ENCODE assay signal across 21 cellular contexts in the genomic region with DNA sequence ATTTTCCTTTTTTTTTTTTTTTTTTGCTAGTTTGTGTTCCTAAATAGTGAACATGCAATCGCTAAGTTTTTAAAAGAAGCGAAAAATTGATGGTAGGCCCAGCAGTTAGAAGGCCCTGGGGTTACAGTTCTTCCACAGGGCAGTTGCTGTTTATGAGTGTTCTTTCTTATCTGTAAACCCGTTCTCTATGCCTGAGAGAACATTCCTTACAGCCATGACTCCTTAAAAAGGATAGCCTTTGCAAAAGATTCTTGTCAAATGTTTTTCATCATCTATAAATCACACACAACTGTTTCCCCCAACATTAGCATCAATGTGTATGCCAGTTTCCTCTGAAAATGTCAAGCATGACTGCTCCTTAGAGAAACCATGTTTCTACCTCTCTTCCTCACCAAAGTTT. TPM values are rescaled to one million over a fixed set of nuclear protein-coding genes. Genes with fewer than 3 reads are reported as not detected.
"Had no signal": no experiment of that assay in that cellular context is flagged by ENCODE, and none has a peak within 500 bp of the region (broad histone marks: within the 10 kb centered on the region; RNA-seq: fewer than 3 reads in every experiment).

No MANE protein-coding gene starts in this region.

- H3K27ac ChIP-seq: adrenal gland, dorsolateral prefrontal cortex, esophagus squamous epithelium, left lung, ovary, prostate gland, thyroid gland had no signal

- H3K27me3 ChIP-seq: adrenal gland, colonic mucosa, esophagus squamous epithelium, heart left ventricle, ovary, right atrium auricular region, thyroid gland had no signal

- H3K4me3 Mint-ChIP-seq: activated CD4-positive, alpha-beta memory T cell treated with anti-CD3 and anti-CD28 coated beads, Interleukin-2, amount 10 ng/mL, durations not matched to agents 7 days and 5 days; activated CD4-positive, alpha-beta T cell treated with anti-CD3 and anti-CD28 coated beads, Interleukin-2, amount 10 ng/mL, durations not matched to agents 24 days and 14 days; activated naive CD4-positive, alpha-beta T cell treated with anti-CD3 and anti-CD28 coated beads, Interleukin-2, amount 50 U/mL, for 24 hours; central memory CD8-positive, alpha-beta T cell; effector memory CD8-positive, alpha-beta T cell; natural killer cell had no signal

- H3K27me3 Mint-ChIP-seq: activated naive CD4-positive, alpha-beta T cell treated with anti-CD3 and anti-CD28 coated beads, Interleukin-2, amount 50 U/mL, for 24 hours had no signal

- H3K36me3 Mint-ChIP-seq: activated naive CD4-positive, alpha-beta T cell treated with anti-CD3 and anti-CD28 coated beads, Interleukin-2, amount 50 U/mL, for 24 hours; natural killer cell had no signal

- H3K27ac Mint-ChIP-seq: activated CD4-positive, alpha-beta memory T cell treated with anti-CD3 and anti-CD28 coated beads, Interleukin-2, amount 10 ng/mL, durations not matched to agents 7 days and 5 days; activated CD4-positive, alpha-beta T cell treated with anti-CD3 and anti-CD28 coated beads, Interleukin-2, amount 10 ng/mL, durations not matched to agents 24 days and 14 days; activated naive CD4-positive, alpha-beta T cell treated with anti-CD3 and anti-CD28 coated beads, Interleukin-2, amount 50 U/mL, for 24 hours; effector memory CD8-positive, alpha-beta T cell; natural killer cell had no signal

- H3K9me3 Mint-ChIP-seq: activated CD4-positive, alpha-beta memory T cell treated with anti-CD3 and anti-CD28 coated beads, Interleukin-2, amount 10 ng/mL, durations not matched to agents 7 days and 5 days; activated naive CD4-positive, alpha-beta T cell treated with anti-CD3 and anti-CD28 coated beads, Interleukin-2, amount 50 U/mL, for 24 hours; central memory CD8-positive, alpha-beta T cell; effector memory CD8-positive, alpha-beta T cell; natural killer cell had no signal

- DNase-seq: activated CD4-positive, alpha-beta memory T cell treated with anti-CD3 and anti-CD28 coated beads, Interleukin-2, amount 10 ng/mL, durations not matched to agents 7 days and 5 days; activated CD4-positive, alpha-beta T cell treated with anti-CD3 and anti-CD28 coated beads, Interleukin-2, amount 10 ng/mL, durations not matched to agents 24 days and 14 days; activated effector memory CD4-positive, alpha-beta T cell treated with anti-CD3 and anti-CD28 coated beads, Interleukin-2, amount 50 U/mL, for 16 hours; adrenal gland; colonic mucosa; dorsolateral prefrontal cortex; effector memory CD8-positive, alpha-beta T cell; esophagus squamous epithelium; heart left ventricle; left lung; midbrain; natural killer cell; ovary; stimulated activated CD4-positive, alpha-beta T cell treated with anti-CD3 and anti-CD28 coated beads, Interleukin-4, amount 100 ng/mL, for 24 hours; stimulated activated naive CD8-positive, alpha-beta T cell treated with anti-CD3 and anti-CD28 coated beads, Interleukin-15, Interleukin-2, amounts not matched to agents 100 U/mL and 50 U/mL, for 24 hours; thyroid gland had no signal

- H3K36me3 ChIP-seq: adrenal gland, colonic mucosa, esophagus squamous epithelium, heart left ventricle, left lung, ovary, prostate gland, right atrium auricular region, thyroid gland had no signal

- H3K4me3 ChIP-seq: adrenal gland, colonic mucosa, dorsolateral prefrontal cortex, esophagus squamous epithelium, heart left ventricle, left lung, ovary, prostate gland, right atrium auricular region, thyroid gland had no signal

- H3K4me1 ChIP-seq: prostate gland, thyroid gland had no signal

- H3K9me3 ChIP-seq: adrenal gland, colonic mucosa, esophagus squamous epithelium, heart left ventricle, left lung, ovary, prostate gland, right atrium auricular region, thyroid gland had no signal

- ATAC-seq: activated CD4-positive, CD25-positive, alpha-beta regulatory T cell treated with anti-CD3 and anti-CD28 coated beads, Interleukin-2, amount 50 U/mL, for 24 hours; effector memory CD8-positive, alpha-beta T cell; left lung; natural killer cell; stimulated activated naive CD8-positive, alpha-beta T cell treated with anti-CD3 and anti-CD28 coated beads, Interleukin-15, Interleukin-2, amounts not matched to agents 100 U/mL and 50 U/mL, for 24 hours had no signal

RNA-seq across cellular contexts. Expression of a gene that starts 23.8 kb away (rescaled TPM):
- total RNA-seq: activated CD4-positive, alpha-beta T cell treated with anti-CD3 and anti-CD28 coated beads, Interleukin-2, amount 10 ng/mL, durations not matched to agents 24 days and 14 days; natural killer cell had no signal
